ENCODE assay signal across 8 cellular contexts in genomic region chr5:10704949-10705621, GRCh38. TPM values are rescaled to one million over a fixed set of nuclear protein-coding genes. Genes with fewer than 3 reads are reported as not detected.
DNase-seq lines count a peak whose midpoint lies in the region; ATAC-seq, FAIRE-seq and TF ChIP-seq lines count a peak whose summit lies in the region.

No MANE protein-coding gene starts in this region.

- no peak overlapping the region for H3K27ac ChIP-seq in WERI-Rb-1

- no peaks in the 10 kb centered on the region for H3K27me3 Mint-ChIP-seq in activated CD8-positive, alpha-beta T cell treated with anti-CD3 and anti-CD28 coated beads for 36 hours
- H3K27me3 Mint-ChIP-seq in memory B cell = no peaks in the 10 kb centered on the region

- no peak for FAIRE-seq in GM12892 (lab: Jason Lieb, UNC)

- POLR2A ChIA-PET in activated CD8-positive, alpha-beta T cell treated with anti-CD3 and anti-CD28 coated beads for 36 hours (lab: Charles Lee) = no interaction called here

- peaks cover 29% of the 10 kb centered on the region for H3K4me1 Mint-ChIP-seq in activated CD8-positive, alpha-beta T cell treated with anti-CD3 and anti-CD28 coated beads for 36 hours (ENCODE audit: low read depth)
- H3K4me1 Mint-ChIP-seq in memory B cell = peaks cover 45% of the 10 kb centered on the region

- H3K4me3 Mint-ChIP-seq in activated CD8-positive, alpha-beta T cell treated with anti-CD3 and anti-CD28 coated beads for 36 hours = no peak overlapping the region
- no peak overlapping the region for H3K4me3 Mint-ChIP-seq in memory B cell

- peak overlapping the region; percentile 78 for H3K27ac Mint-ChIP-seq in activated CD8-positive, alpha-beta T cell treated with anti-CD3 and anti-CD28 coated beads for 36 hours
- peak overlapping the region; percentile 12 for H3K27ac Mint-ChIP-seq in memory B cell

- H3K27me3 ChIP-seq in WERI-Rb-1 (ENCODE audit: insufficient read depth, low read depth, severe bottlenecking) = no peaks in the 10 kb centered on the region

- no peaks in the 10 kb centered on the region for H3K9me3 Mint-ChIP-seq in activated CD8-positive, alpha-beta T cell treated with anti-CD3 and anti-CD28 coated beads for 36 hours
- no peaks in the 10 kb centered on the region for H3K9me3 Mint-ChIP-seq in memory B cell

- peaks cover 8% of the 10 kb centered on the region for H3K36me3 Mint-ChIP-seq in activated CD8-positive, alpha-beta T cell treated with anti-CD3 and anti-CD28 coated beads for 36 hours (ENCODE audit: low read depth)
- peaks cover 12% of the 10 kb centered on the region for H3K36me3 Mint-ChIP-seq in memory B cell

- intact Hi-C loops in activated CD8-positive, alpha-beta T cell treated with anti-CD3 and anti-CD28 coated beads for 36 hours (cut with micrococcal nuclease) = no loop called here

- CTCF ChIA-PET in activated CD8-positive, alpha-beta T cell treated with anti-CD3 and anti-CD28 coated beads for 36 hours (lab: Charles Lee) = no interaction called here

- no peak overlapping the region for H3K4me3 ChIP-seq in WERI-Rb-1 (ENCODE audit: low read depth, low read length)

- TF ChIP-seq POLR2A in GM12892 (IDR thresholded peaks at IDR 0.05; ENCODE audit: low read depth, low read length) = no peak

- no peaks in the 10 kb centered on the region for H3K9me3 ChIP-seq in WERI-Rb-1 (ENCODE audit: severe bottlenecking)

- DNase-seq in ELR (ENCODE audit: low read depth) (peak; percentile 94), HT-29 (ENCODE audit: low spot score) (peak; percentile 74), memory B cell (ENCODE audit: low spot score in 2 of 2) (no peak), WERI-Rb-1 (no peak), DMS79 (lab: John Stamatoyannopoulos, UW) (no peak), OCI-M2 (lab: John Stamatoyannopoulos, UW; ENCODE audit: unreplicated experiment) (no peak), GM12892 (ENCODE audit: insufficient read length) (no peak)
- peak; percentile 40 for DNase-seq in activated CD8-positive, alpha-beta T cell treated with anti-CD3 and anti-CD28 coated beads for 36 hours

- H3K36me3 ChIP-seq in WERI-Rb-1 = peaks cover 2% of the 10 kb centered on the region; the same call in 1 of the 2 replicates

- ATAC-seq in activated CD8-positive, alpha-beta T cell treated with anti-CD3 and anti-CD28 coated beads for 36 hours = peak; percentile 65
- no peak for ATAC-seq in memory B cell (ENCODE audit: low read depth)

- no peak for TF ChIP-seq CTCF in activated CD8-positive, alpha-beta T cell treated with anti-CD3 and anti-CD28 coated beads for 36 hours (IDR thresholded peaks at IDR 0.05)
- no peak for TF ChIP-seq CTCF in WERI-Rb-1 (IDR thresholded peaks at IDR 0.05; ENCODE audit: low read depth, low read length)

RNA-seq across cellular contexts. Expression of gene DAP, which starts 55.9 kb away (rescaled TPM):
- total RNA-seq in HT-29 (2014; rRNA removed; shearing (Covaris generic)) = 45.9 and 54.2 TPM in 2 replicates
- 10 to 100 TPM; 42.5 to 45.3 TPM for total RNA-seq in activated CD8-positive, alpha-beta T cell treated with anti-CD3 and anti-CD28 coated beads for 36 hours
- 54.5 TPM for polyA plus RNA-seq in GM12892 (2012; ENCODE audit: missing spikeins)

Comparison
In these comparisons a context has a peak if more than half of its experiments do, and no peak if none do; other contexts are left out.
1. DNase-seq: peak in ELR (single experiment), HT-29 (single experiment) and activated CD8-positive, alpha-beta T cell treated with anti-CD3 and anti-CD28 coated beads for 36 hours (single experiment); none in memory B cell (0 of 2), WERI-Rb-1 (single experiment), DMS79 (single experiment), OCI-M2 (single experiment) and GM12892 (single experiment).